In the genomic region with DNA sequence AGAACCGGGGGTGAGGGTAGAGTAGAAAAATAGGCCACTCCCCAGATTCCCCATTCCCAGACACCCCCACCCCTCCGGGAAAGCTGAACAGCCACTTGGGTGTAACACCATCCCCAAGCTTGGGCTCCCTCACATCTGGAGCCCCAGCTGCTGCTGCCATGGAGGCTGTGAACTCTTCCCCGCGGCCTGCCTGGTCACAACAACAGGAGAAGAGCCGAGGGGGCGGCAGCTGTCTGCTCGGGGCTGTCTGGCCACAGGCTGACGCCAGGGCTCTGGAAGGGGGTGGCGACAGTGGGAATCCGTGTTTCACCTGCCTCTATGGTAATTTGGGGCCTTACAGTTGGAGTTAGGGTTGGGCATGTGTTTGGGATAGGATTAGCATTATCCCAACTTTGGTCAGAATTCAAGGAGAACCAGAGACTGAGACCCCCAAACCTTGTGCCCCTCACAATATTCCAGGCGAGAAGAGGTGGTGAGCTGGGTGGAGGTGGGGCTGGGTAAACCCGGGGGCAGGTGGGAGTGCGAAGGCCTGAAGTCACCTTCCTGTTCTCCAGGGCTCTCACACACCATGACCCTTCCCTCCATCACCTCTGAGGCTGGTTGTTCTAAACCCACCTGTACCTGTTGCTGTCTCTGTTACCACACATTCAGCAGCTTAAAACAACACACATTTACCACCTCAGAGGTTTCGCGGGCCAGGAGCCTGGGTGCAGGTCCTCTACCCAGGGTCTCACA, we compare ENCODE assay signal across 2 cellular contexts.
TF ChIP-seq lines count a peak whose summit lies in the region.

No MANE protein-coding gene starts in this region.

TF ChIP-seq in SK-N-SH, 30 proteins besides CTCF, POLR2A, EP300 and RAD21:
- TF ChIP-seq POLR2AphosphoS5 (IDR thresholded peaks at IDR 0.05; ENCODE audit: low read depth, low read length) (no peak), CHD2 (IDR thresholded peaks at IDR 0.05; ENCODE audit: low read length, partially characterized antibody) (no peak), RXRA (IDR thresholded peaks at IDR 0.05; ENCODE audit: borderline replicate concordance, low read depth) (no peak), SMC3 (IDR thresholded peaks at IDR 0.05; ENCODE audit: low read depth, low read length) (no peak), MEF2A (IDR thresholded peaks at IDR 0.05; ENCODE audit: borderline replicate concordance, low read depth) (no peak), RCOR1 (IDR thresholded peaks at IDR 0.05; ENCODE audit: low read length) (no peak), RFX5 (IDR thresholded peaks at IDR 0.05; ENCODE audit: low read length) (no peak), TCF12 (IDR thresholded peaks at IDR 0.05) (no peak), SIN3A (IDR thresholded peaks at IDR 0.05; ENCODE audit: borderline replicate concordance, low read depth, low read length) (no peak), YY1 (IDR thresholded peaks at IDR 0.05; ENCODE audit: low read depth) (no peak), FOXM1 (IDR thresholded peaks at IDR 0.05; ENCODE audit: low read depth) (no peak), NRF1 (IDR thresholded peaks at IDR 0.05; ENCODE audit: low read depth, low read length) (no peak), TAF1 (IDR thresholded peaks at IDR 0.05; ENCODE audit: borderline replicate concordance, low read depth, low read length) (no peak), GABPA (IDR thresholded peaks at IDR 0.05; ENCODE audit: low read depth) (no peak), FOXJ3 (CRISPR knock-in tag; IDR thresholded peaks at IDR 0.05) (no peak), TEAD4 (IDR thresholded peaks at IDR 0.05; ENCODE audit: borderline replicate concordance, insufficient read depth) (no peak), MXI1 (IDR thresholded peaks at IDR 0.05; ENCODE audit: low read depth, low read length) (no peak)
- TF ChIP-seq, protein P1, sequence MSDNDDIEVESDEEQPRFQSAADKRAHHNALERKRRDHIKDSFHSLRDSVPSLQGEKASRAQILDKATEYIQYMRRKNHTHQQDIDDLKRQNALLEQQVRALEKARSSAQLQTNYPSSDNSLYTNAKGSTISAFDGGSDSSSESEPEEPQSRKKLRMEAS (IDR thresholded peaks at IDR 0.05; ENCODE audit: low read depth), result no peak
- TF ChIP-seq, protein P2, sequence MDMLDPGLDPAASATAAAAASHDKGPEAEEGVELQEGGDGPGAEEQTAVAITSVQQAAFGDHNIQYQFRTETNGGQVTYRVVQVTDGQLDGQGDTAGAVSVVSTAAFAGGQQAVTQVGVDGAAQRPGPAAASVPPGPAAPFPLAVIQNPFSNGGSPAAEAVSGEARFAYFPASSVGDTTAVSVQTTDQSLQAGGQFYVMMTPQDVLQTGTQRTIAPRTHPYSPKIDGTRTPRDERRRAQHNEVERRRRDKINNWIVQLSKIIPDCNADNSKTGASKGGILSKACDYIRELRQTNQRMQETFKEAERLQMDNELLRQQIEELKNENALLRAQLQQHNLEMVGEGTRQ (IDR thresholded peaks at IDR 0.05; ENCODE audit: borderline replicate concordance, low read depth, low read length), result no peak

TF ChIP-seq in SK-N-SH treated with all-trans-retinoic acid at 6 μM for 48 hours, 23 proteins besides CTCF, POLR2A, EP300 and RAD21:
- TF ChIP-seq, protein P3, sequence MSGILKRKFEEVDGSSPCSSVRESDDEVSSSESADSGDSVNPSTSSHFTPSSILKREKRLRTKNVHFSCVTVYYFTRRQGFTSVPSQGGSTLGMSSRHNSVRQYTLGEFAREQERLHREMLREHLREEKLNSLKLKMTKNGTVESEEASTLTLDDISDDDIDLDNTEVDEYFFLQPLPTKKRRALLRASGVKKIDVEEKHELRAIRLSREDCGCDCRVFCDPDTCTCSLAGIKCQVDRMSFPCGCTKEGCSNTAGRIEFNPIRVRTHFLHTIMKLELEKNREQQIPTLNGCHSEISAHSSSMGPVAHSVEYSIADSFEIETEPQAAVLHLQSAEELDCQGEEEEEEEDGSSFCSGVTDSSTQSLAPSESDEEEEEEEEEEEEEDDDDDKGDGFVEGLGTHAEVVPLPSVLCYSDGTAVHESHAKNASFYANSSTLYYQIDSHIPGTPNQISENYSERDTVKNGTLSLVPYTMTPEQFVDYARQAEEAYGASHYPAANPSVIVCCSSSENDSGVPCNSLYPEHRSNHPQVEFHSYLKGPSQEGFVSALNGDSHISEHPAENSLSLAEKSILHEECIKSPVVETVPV (CRISPR knock-in tag; IDR thresholded peaks at IDR 0.05), result no peak
- TF ChIP-seq OSR1 (CRISPR knock-in tag; IDR thresholded peaks at IDR 0.05), result no peak
- no peak for TF ChIP-seq SNAI2 (CRISPR knock-in tag; IDR thresholded peaks at IDR 0.05)
- no peak for TF ChIP-seq ZFP30 (CRISPR knock-in tag; IDR thresholded peaks at IDR 0.05)
